Comparison of ENCODE assay signal across 25 cellular contexts in genomic region chr11:10937416-10937815, GRCh38.
"Had no signal": no experiment of that assay in that cellular context is flagged by ENCODE, and none has a peak within 500 bp of the region (broad histone marks: within the 10 kb centered on the region; RNA-seq: fewer than 3 reads in every experiment).

No MANE protein-coding gene starts in this region.

- H3K9me3 Mint-ChIP-seq: activated naive CD4-positive, alpha-beta T cell treated with anti-CD3 and anti-CD28 coated beads, Interleukin-2, amount 10 ng/mL, durations not matched to agents 7 days and 5 days; activated T-helper 1 cell treated with anti-CD3 and anti-CD28 coated beads, Interleukin-12 subunit alpha, Interleukin-12 subunit beta, Interleukin-2, Interleukin-4 antibody, amounts not matched to agents 30 ng/mL and 10 ng/mL and 1 ng/mL, durations not matched to agents 14 hours and 24 hours and 36 hours; endodermal cell; mesothelial cell of epicardium; T-helper 2 cell treated with Interferon-gamma antibody and Interleukin-4, amounts not matched to agents 5 μg/mL and 100 μg/mL, for 36 hours had no signal

- H3K36me3 Mint-ChIP-seq: activated naive CD4-positive, alpha-beta T cell treated with anti-CD3 and anti-CD28 coated beads, Interleukin-2, amount 10 ng/mL, durations not matched to agents 7 days and 5 days; mesothelial cell of epicardium; naive B cell had no signal

- H3K4me3 Mint-ChIP-seq: activated naive CD4-positive, alpha-beta T cell treated with anti-CD3 and anti-CD28 coated beads, Interleukin-2, amount 10 ng/mL, durations not matched to agents 7 days and 5 days; activated T-helper 1 cell treated with anti-CD3 and anti-CD28 coated beads, Interleukin-12 subunit alpha, Interleukin-12 subunit beta, Interleukin-2, Interleukin-4 antibody, amounts not matched to agents 30 ng/mL and 10 ng/mL and 1 ng/mL, durations not matched to agents 14 hours and 24 hours and 36 hours; endodermal cell; mesothelial cell of epicardium; naive B cell; T-helper 2 cell treated with Interferon-gamma antibody and Interleukin-4, amounts not matched to agents 5 μg/mL and 100 μg/mL, for 36 hours had no signal

- DNase-seq: activated CD4-positive, alpha-beta T cell treated with anti-CD3 and anti-CD28 coated beads for 4 hours; activated CD4-positive, alpha-beta T cell treated with anti-CD3 and anti-CD28 coated beads, Interleukin-2, amount 50 U/mL, for 48 hours; activated CD4-positive, CD25-positive, alpha-beta regulatory T cell; activated CD8-positive, alpha-beta memory T cell treated with anti-CD3 and anti-CD28 coated beads for 24 hours; activated effector memory CD4-positive, alpha-beta T cell treated with anti-CD3 and anti-CD28 coated beads, Interleukin-2, amount 50 U/mL, for 16 hours; activated naive CD4-positive, alpha-beta T cell treated with anti-CD3 and anti-CD28 coated beads, Interleukin-2, amount 10 ng/mL, durations not matched to agents 7 days and 5 days; amniotic stem cell; brain microvascular endothelial cell; caudate nucleus; cortex of kidney; endodermal cell; foreskin keratinocyte; heart right ventricle; naive B cell; nucleus accumbens; psoas muscle; right cardiac atrium; spleen; stimulated activated naive CD4-positive, alpha-beta T cell; tibial artery; upper lobe of right lung had no signal

- H3K27ac Mint-ChIP-seq: activated naive CD4-positive, alpha-beta T cell treated with anti-CD3 and anti-CD28 coated beads, Interleukin-2, amount 10 ng/mL, durations not matched to agents 7 days and 5 days; activated T-helper 1 cell treated with anti-CD3 and anti-CD28 coated beads, Interleukin-12 subunit alpha, Interleukin-12 subunit beta, Interleukin-2, Interleukin-4 antibody, amounts not matched to agents 30 ng/mL and 10 ng/mL and 1 ng/mL, durations not matched to agents 14 hours and 24 hours and 36 hours; endodermal cell; mesothelial cell of epicardium; T-helper 2 cell treated with Interferon-gamma antibody and Interleukin-4, amounts not matched to agents 5 μg/mL and 100 μg/mL, for 36 hours had no signal

- ATAC-seq: esophagus mucosa, foreskin keratinocyte, heart right ventricle, psoas muscle, right cardiac atrium, upper lobe of right lung had no signal
